Comparison of ENCODE assay signal across 17 cellular contexts in the genomic region with DNA sequence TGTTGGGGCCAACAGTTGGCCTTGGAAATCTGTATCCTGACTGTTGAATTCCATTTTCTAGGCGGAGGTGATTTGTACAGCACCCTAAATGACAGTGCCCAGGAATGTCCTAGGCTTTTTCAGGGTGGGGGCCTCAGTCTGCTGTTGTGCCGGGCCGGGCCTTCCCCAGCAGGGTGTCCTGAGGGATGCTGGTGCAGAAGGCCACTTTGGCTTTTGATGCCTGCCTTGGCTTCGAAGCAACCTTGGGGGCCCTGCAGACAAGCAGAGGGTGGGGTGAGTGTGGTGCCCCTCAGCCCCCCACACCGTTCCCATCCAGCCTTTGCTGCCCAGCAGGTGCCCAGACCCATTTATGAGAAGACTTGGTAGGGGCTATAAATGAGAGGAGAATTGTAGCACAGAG.
"Had no signal": no experiment of that assay in that cellular context is flagged by ENCODE, and none has a peak within 500 bp of the region (broad histone marks: within the 10 kb centered on the region; RNA-seq: fewer than 3 reads in every experiment).

No MANE protein-coding gene starts in this region.

- H3K4me3 ChIP-seq: ascending aorta, hepatocyte, SK-N-MC, skin epidermis, upper lobe of left lung had no signal

- H3K27ac ChIP-seq: hepatocyte, SK-N-MC, skin epidermis, upper lobe of left lung had no signal

- H3K9me3 ChIP-seq: ascending aorta, upper lobe of left lung had no signal

- DNase-seq: activated CD4-positive, alpha-beta memory T cell treated with anti-CD3 and anti-CD28 coated beads, Interleukin-2, amount 10 ng/mL, durations not matched to agents 7 days and 5 days; activated CD4-positive, alpha-beta T cell treated with anti-CD3 and anti-CD28 coated beads for 48 hours; activated CD4-positive, CD25-positive, alpha-beta regulatory T cell; activated effector memory CD4-positive, alpha-beta T cell treated with Interleukin-2 at 50 U/mL for 16 hours; activated naive CD4-positive, alpha-beta T cell treated with anti-CD3 and anti-CD28 coated beads, Interleukin-2, amount 50 U/mL, for 16 hours; activated T-cell treated with anti-CD3 and anti-CD28 coated beads, Interleukin-2, amount 50 U/mL, for 48 hours; effector memory CD4-positive, alpha-beta T cell; islet precursor cell; mammary epithelial cell; occipital lobe; right cardiac atrium; stimulated activated naive CD8-positive, alpha-beta T cell treated with anti-CD3 and anti-CD28 coated beads, Interleukin-15, Interleukin-2, amounts not matched to agents 100 U/mL and 50 U/mL, for 24 hours; upper lobe of left lung had no signal

- H3K4me1 ChIP-seq: upper lobe of left lung had no signal

- H3K27me3 ChIP-seq: ascending aorta, hepatocyte, upper lobe of left lung had no signal

- ATAC-seq: stimulated activated naive CD8-positive, alpha-beta T cell treated with anti-CD3 and anti-CD28 coated beads, Interleukin-15, Interleukin-2, amounts not matched to agents 100 U/mL and 50 U/mL, for 24 hours had no signal
